16 cellular contexts compared by ENCODE assay signal in genomic region chr5:116738948-116739339, GRCh38.
DNase-seq lines count a peak whose midpoint lies in the region; ATAC-seq and TF ChIP-seq lines count a peak whose summit lies in the region.
"Had no signal": no experiment of that assay in that cellular context is flagged by ENCODE, and none has a peak within 500 bp of the region (broad histone marks: within the 10 kb centered on the region; RNA-seq: fewer than 3 reads in every experiment).

No MANE protein-coding gene starts in this region.

- intact Hi-C loops in Right ventricle myocardium superior (cut with DNase I) (no loop called here), vagina (cut with DNase I) (no loop called here), Caco-2 (cut with micrococcal nuclease; ENCODE audit: unreplicated experiment) (no loop called here)

- peak; percentile 48 for ATAC-seq in Right ventricle myocardium superior (ENCODE audit: poor library complexity)
- ATAC-seq: A549, GM12878, HCT116 had no signal

- DNase-seq in Right ventricle myocardium superior (no peak), right atrium auricular region (ENCODE audit: low spot score) (no peak), fibroblast of lung (ENCODE audit: low read depth in 2 of 2) (peak; percentile 6), vagina (ENCODE audit: extremely low spot score in 2 of 2) (no peak), NCI-H82 treated with DMSO at 0.1 percent for 48 hours (lab: John Stamatoyannopoulos, UW; ENCODE audit: unreplicated experiment) (no peak), Caco-2 (no peak), DMS79 treated with DMSO at 0.1 percent for 48 hours (lab: John Stamatoyannopoulos, UW) (no peak)
- DNase-seq: NCI-H146, NCI-H2081 treated with DMSO at 0.1 percent for 48 hours, NCI-H526, PC-9 had no signal

- H3K27ac ChIP-seq in right atrium auricular region (no peak overlapping the region), fibroblast of lung (ENCODE audit: insufficient read depth, low read length) (no peak overlapping the region), vagina (peak overlapping the region; percentile 5)
- H3K27ac ChIP-seq: A549, PC-9 had no signal

- peaks cover 35% of the 10 kb centered on the region for H3K4me1 Mint-ChIP-seq in nephron
- H3K4me1 Mint-ChIP-seq in Caco-2 (ENCODE audit: low read depth, unreplicated experiment), result no peaks in the 10 kb centered on the region
- H3K4me1 Mint-ChIP-seq: CD14-positive monocyte had no signal

- TF ChIP-seq POLR2A in vagina (IDR thresholded peaks at IDR 0.05), result no peak

- H3K27me3 Mint-ChIP-seq in nephron (ENCODE audit: low read depth), result no peaks in the 10 kb centered on the region
- no peaks in the 10 kb centered on the region for H3K27me3 Mint-ChIP-seq in Caco-2 (ENCODE audit: insufficient read depth, unreplicated experiment)

- no peak for TF ChIP-seq CTCF in right atrium auricular region (IDR thresholded peaks at IDR 0.05)
- TF ChIP-seq CTCF in fibroblast of lung (conservative IDR thresholded peaks at IDR 0.05 in 1 of 2, IDR thresholded peaks at IDR 0.05 in 1 of 2; ENCODE audit: low read depth in 1 of 2, low read length in 2 of 2), result no peak
- TF ChIP-seq CTCF in nephron (IDR thresholded peaks at IDR 0.05; ENCODE audit: unreplicated experiment in 3 of 3), result no peak
- no peak for TF ChIP-seq CTCF in vagina (IDR thresholded peaks at IDR 0.05)
- TF ChIP-seq CTCF in Caco-2 (IDR thresholded peaks at IDR 0.05; ENCODE audit: insufficient read depth in 1 of 2, low read depth in 1 of 2, low read length in 1 of 2, severe bottlenecking in 1 of 2, unreplicated experiment in 1 of 2), result no peak

- BruUV-seq in Caco-2 (replicated peaks; lab: Mats Ljungman, UMichigan), result no TSS peak

- H3K36me3 Mint-ChIP-seq in nephron (ENCODE audit: low read depth), result no peaks in the 10 kb centered on the region
- no peaks in the 10 kb centered on the region for H3K36me3 Mint-ChIP-seq in Caco-2 (ENCODE audit: insufficient read depth, unreplicated experiment)
- H3K36me3 Mint-ChIP-seq: CD14-positive monocyte had no signal

- H4K20me1 ChIP-seq in fibroblast of lung (ENCODE audit: control insufficient read depth, extremely low read depth, insufficient read depth, low read length), result no peaks in the 10 kb centered on the region

- POLR2A ChIA-PET in Caco-2 (lab: Charles Lee), result no interaction called here

- H3K9me3 Mint-ChIP-seq in nephron (peaks cover 6% of the 10 kb centered on the region), Caco-2 (ENCODE audit: unreplicated experiment) (peaks cover 9% of the 10 kb centered on the region)

- H2AFZ ChIP-seq in fibroblast of lung (ENCODE audit: low read length), result no peak overlapping the region
- H2AFZ ChIP-seq: PC-9 had no signal

- H3K9me3 ChIP-seq in right atrium auricular region (no peaks in the 10 kb centered on the region), fibroblast of lung (ENCODE audit: control insufficient read depth, insufficient read depth, low read depth, low read length) (no peaks in the 10 kb centered on the region), vagina (no peaks in the 10 kb centered on the region), Caco-2 (no peaks in the 10 kb centered on the region)
- H3K9me3 ChIP-seq: A549 had no signal

- CTCF ChIA-PET in Caco-2 (lab: Charles Lee), result no interaction called here

- no peak overlapping the region for H3K4me2 ChIP-seq in fibroblast of lung (ENCODE audit: extremely low read depth, insufficient read depth, low read length)
- H3K4me2 ChIP-seq: A549, PC-9 had no signal

- H3K27me3 ChIP-seq in right atrium auricular region (no peaks in the 10 kb centered on the region), fibroblast of lung (ENCODE audit: control insufficient read depth, insufficient read depth, low read length) (no peaks in the 10 kb centered on the region), vagina (no peaks in the 10 kb centered on the region), Caco-2 (replicated peaks; ENCODE audit: control insufficient read depth, insufficient read depth, low read length) (no peaks in the 10 kb centered on the region)

- H3K4me1 ChIP-seq in right atrium auricular region, result peaks cover 0 to 32% of the 10 kb centered on the region in 2 donors
- no peaks in the 10 kb centered on the region for H3K4me1 ChIP-seq in fibroblast of lung (ENCODE audit: control insufficient read depth, extremely low read depth, insufficient read depth, low read length)
- H3K4me1 ChIP-seq in vagina, result peaks cover 27% of the 10 kb centered on the region
- no peaks in the 10 kb centered on the region for H3K4me1 ChIP-seq in Caco-2
- H3K4me1 ChIP-seq: A549 had no signal

- H3K4me3 Mint-ChIP-seq in nephron (peak overlapping the region in 2 of 3 experiments; percentile 11 to 41), Caco-2 (ENCODE audit: unreplicated experiment) (no peak overlapping the region)
- H3K4me3 Mint-ChIP-seq: CD14-positive monocyte had no signal

- H3K4me3 ChIP-seq in right atrium auricular region, result no peak overlapping the region
- no peak overlapping the region for H3K4me3 ChIP-seq in fibroblast of lung (replicated peaks in 1 of 4; ENCODE audit: control extremely low read depth in 1 of 4, insufficient read depth in 1 of 4, low read depth in 3 of 4, low read length in 4 of 4)
- peak overlapping the region; percentile 6 to 16 for H3K4me3 ChIP-seq in vagina
- no peak overlapping the region for H3K4me3 ChIP-seq in Caco-2 (ENCODE audit: low read depth, low read length)
- H3K4me3 ChIP-seq: A549, GM12878, PC-9 had no signal

- no peaks in the 10 kb centered on the region for H3K79me2 ChIP-seq in fibroblast of lung (ENCODE audit: control insufficient read depth, insufficient read depth, low read length)

- no peak overlapping the region for H3K9ac ChIP-seq in fibroblast of lung (ENCODE audit: insufficient read depth, low read length)

- H3K27ac Mint-ChIP-seq in nephron (peak overlapping the region; percentile 8 to 86 (median 60)), Caco-2 (ENCODE audit: unreplicated experiment) (no peak overlapping the region)
- H3K27ac Mint-ChIP-seq: CD14-positive monocyte had no signal

- no peaks in the 10 kb centered on the region for H3K36me3 ChIP-seq in right atrium auricular region
- H3K36me3 ChIP-seq in fibroblast of lung (ENCODE audit: control insufficient read depth, insufficient read depth, low read length), result no peaks in the 10 kb centered on the region
- no peaks in the 10 kb centered on the region for H3K36me3 ChIP-seq in vagina
- no peaks in the 10 kb centered on the region for H3K36me3 ChIP-seq in Caco-2 (ENCODE audit: control insufficient read depth, insufficient read depth, low read length)

Comparison
In these comparisons a context has a peak if more than half of its experiments do, and no peak if none do; other contexts are left out.
1. DNase-seq: peak in fibroblast of lung (2 of 2); none in Right ventricle myocardium superior (single experiment), right atrium auricular region (single experiment), vagina (0 of 2), NCI-H82 treated with DMSO at 0.1 percent for 48 hours (single experiment), Caco-2 (0 of 2) and DMS79 treated with DMSO at 0.1 percent for 48 hours (single experiment).
2. H3K4me3 ChIP-seq: peak in vagina (2 of 2); none in right atrium auricular region (0 of 2), fibroblast of lung (0 of 4) and Caco-2 (single experiment).